ENCODE assay signal across 8 cellular contexts in genomic region chr9:131310833-131311554, GRCh38. TPM values are rescaled to one million over a fixed set of nuclear protein-coding genes. Genes with fewer than 3 reads are reported as not detected.
DNase-seq lines count a peak whose midpoint lies in the region; ATAC-seq lines count a peak whose summit lies in the region.

No MANE protein-coding gene starts in this region.

- no peak overlapping the region for H3K23ac ChIP-seq in mesendoderm (ENCODE audit: low read length)

- no peaks in the 10 kb centered on the region for H3K4me1 ChIP-seq in mesendoderm (ENCODE audit: control insufficient read depth, low read depth, low read length)

- DNase-seq in NCI-H146 (lab: John Stamatoyannopoulos, UW) (peak; percentile 21), NCI-H146 treated with DMSO at 0.1 percent for 48 hours (lab: John Stamatoyannopoulos, UW; ENCODE audit: unreplicated experiment) (no peak), mesendoderm (peak; percentile 39), glomerular visceral epithelial cell (ENCODE audit: extremely low spot score) (no peak), NCI-H187 (lab: John Stamatoyannopoulos, UW) (no peak)
- peak; percentile 32 for DNase-seq in activated T-cell treated with anti-CD3 and anti-CD28 coated beads, Interleukin-2, amount 50 U/mL, for 4 hours
- peak; percentile 65 for DNase-seq in stimulated activated naive CD8-positive, alpha-beta T cell treated with anti-CD3 and anti-CD28 coated beads, Interleukin-15, Interleukin-2, amounts not matched to agents 100 U/mL and 50 U/mL, for 24 hours

- H3K36me3 ChIP-seq in mesendoderm (ENCODE audit: control insufficient read depth, insufficient read depth, low read length) = no peaks in the 10 kb centered on the region

- no peaks in the 10 kb centered on the region for H3K27me3 ChIP-seq in mesendoderm (ENCODE audit: insufficient read depth, low read length, poor library complexity)

- H3K9ac ChIP-seq in mesendoderm (ENCODE audit: low read length) = no peak overlapping the region

- H4K5ac ChIP-seq in mesendoderm (ENCODE audit: low read length) = no peak overlapping the region

- no peaks in the 10 kb centered on the region for H3K79me1 ChIP-seq in mesendoderm (ENCODE audit: low read length)

- no peak overlapping the region for H3K56ac ChIP-seq in mesendoderm (ENCODE audit: low read length)

- no peaks in the 10 kb centered on the region for H3K79me2 ChIP-seq in mesendoderm (ENCODE audit: control insufficient read depth, insufficient read depth, low read length)

- no peak overlapping the region for H2AK5ac ChIP-seq in mesendoderm (ENCODE audit: low read length)

- H3K4me3 ChIP-seq in mesendoderm (ENCODE audit: low read length) = no peak overlapping the region

- H3K27me3 Mint-ChIP-seq in activated T-cell treated with anti-CD3 and anti-CD28 coated beads, Interleukin-2, amount 50 U/mL, for 4 hours (ENCODE audit: low read depth) = peaks cover 3% of the 10 kb centered on the region

- H3K4ac ChIP-seq in mesendoderm (ENCODE audit: low read depth, low read length) = no peak overlapping the region

- peaks cover 11% of the 10 kb centered on the region for H3K4me1 Mint-ChIP-seq in activated T-cell treated with anti-CD3 and anti-CD28 coated beads, Interleukin-2, amount 50 U/mL, for 4 hours (ENCODE audit: low read depth)

- peak overlapping the region; percentile 46 for H3K4me3 Mint-ChIP-seq in activated T-cell treated with anti-CD3 and anti-CD28 coated beads, Interleukin-2, amount 50 U/mL, for 4 hours

- no peak overlapping the region for H2BK120ac ChIP-seq in mesendoderm (ENCODE audit: low read depth, low read length)

- H3K18ac ChIP-seq in mesendoderm (ENCODE audit: low read length) = no peak overlapping the region

- H4K8ac ChIP-seq in mesendoderm (ENCODE audit: low read depth, low read length) = no peak overlapping the region

- H2BK5ac ChIP-seq in mesendoderm (ENCODE audit: low read length) = no peak overlapping the region

- H3K4me2 ChIP-seq in mesendoderm (ENCODE audit: low read length) = no peak overlapping the region

- no peak overlapping the region for H3K27ac ChIP-seq in mesendoderm (ENCODE audit: low read depth, low read length)

- H3K9me3 Mint-ChIP-seq in activated T-cell treated with anti-CD3 and anti-CD28 coated beads, Interleukin-2, amount 50 U/mL, for 4 hours = no peaks in the 10 kb centered on the region

- H3K36me3 Mint-ChIP-seq in activated T-cell treated with anti-CD3 and anti-CD28 coated beads, Interleukin-2, amount 50 U/mL, for 4 hours (ENCODE audit: insufficient read depth) = no peaks in the 10 kb centered on the region

- no CpG with 5 or more reads among the region's 20 CpGs for WGBS in mesendoderm (ENCODE audit: extremely low coverage, insufficient coverage, low lambda C conversion rate)

- no peak overlapping the region for H2BK15ac ChIP-seq in mesendoderm (replicated peaks; ENCODE audit: low read depth)

- ATAC-seq in activated T-cell treated with anti-CD3 and anti-CD28 coated beads, Interleukin-2, amount 50 U/mL, for 4 hours = peak; percentile 94 to 97
- peak; percentile 87 for ATAC-seq in stimulated activated naive CD8-positive, alpha-beta T cell treated with anti-CD3 and anti-CD28 coated beads, Interleukin-15, Interleukin-2, amounts not matched to agents 100 U/mL and 50 U/mL, for 24 hours
- no peak for ATAC-seq in GM21576 (IDR thresholded peaks at IDR 0.05; ENCODE audit: unreplicated experiment)

RNA-seq across cellular contexts. Expression of gene PLPP7, which starts 21.5 kb away (rescaled TPM):
- total RNA-seq in activated T-cell treated with anti-CD3 and anti-CD28 coated beads, Interleukin-2, amount 50 U/mL, for 4 hours = not detected
- polyA plus RNA-seq in mesendoderm (2013, experiment 1 of 2) = 0.56 TPM
- 0.62 TPM for polyA plus RNA-seq in mesendoderm (2013, experiment 2 of 2)

RNA-seq across cellular contexts. Expression of gene FAM78A, which starts 34.7 kb away (rescaled TPM):
- total RNA-seq in activated T-cell treated with anti-CD3 and anti-CD28 coated beads, Interleukin-2, amount 50 U/mL, for 4 hours = 10 to 100 TPM; 24.1 to 31.3 (median 29.8) TPM
- polyA plus RNA-seq in mesendoderm (2013, experiment 1 of 2) = 0.32 TPM
- polyA plus RNA-seq in mesendoderm (2013, experiment 2 of 2) = 0.28 TPM

Comparison
In these comparisons a context has a peak if more than half of its experiments do, and no peak if none do; other contexts are left out.
1. DNase-seq: peak in NCI-H146 (single experiment), activated T-cell treated with anti-CD3 and anti-CD28 coated beads, Interleukin-2, amount 50 U/mL, for 4 hours (single experiment), mesendoderm (single experiment) and stimulated activated naive CD8-positive, alpha-beta T cell treated with anti-CD3 and anti-CD28 coated beads, Interleukin-15, Interleukin-2, amounts not matched to agents 100 U/mL and 50 U/mL, for 24 hours (single experiment); none in NCI-H146 treated with DMSO at 0.1 percent for 48 hours (single experiment), glomerular visceral epithelial cell (single experiment) and NCI-H187 (0 of 2).